ENCODE assay signal across 22 cellular contexts in the genomic region with DNA sequence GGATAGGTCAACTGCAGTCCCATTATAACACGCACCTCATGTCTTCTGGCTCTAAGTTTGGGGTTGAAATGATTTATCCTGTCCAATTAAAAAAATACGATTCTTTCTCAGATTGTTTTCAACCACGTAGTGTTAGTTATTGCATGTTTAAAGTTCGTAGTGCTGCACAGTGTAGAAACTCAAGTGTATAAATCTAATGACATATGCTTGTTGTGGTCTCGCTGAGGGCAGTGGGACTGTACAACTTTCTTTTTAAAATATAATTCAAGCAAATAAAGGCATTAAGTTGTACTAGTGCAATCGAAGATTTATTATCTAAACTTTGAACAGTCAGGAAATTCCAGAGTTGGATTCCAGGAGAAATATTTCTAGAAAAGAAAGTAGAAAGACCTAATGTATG.
DNase-seq lines count a peak whose midpoint lies in the region; FAIRE-seq and TF ChIP-seq lines count a peak whose summit lies in the region.
"Had no signal": no experiment of that assay in that cellular context is flagged by ENCODE, and none has a peak within 500 bp of the region (broad histone marks: within the 10 kb centered on the region; RNA-seq: fewer than 3 reads in every experiment).

No MANE protein-coding gene starts in this region.

- H3K27me3 ChIP-seq in mesenchymal stem cell (ENCODE audit: control insufficient read depth in 1 of 2, insufficient read depth in 1 of 2, low read length in 2 of 2): no peaks in the 10 kb centered on the region
- no peaks in the 10 kb centered on the region for H3K27me3 ChIP-seq in sigmoid colon

- no peaks in the 10 kb centered on the region for H3K36me3 Mint-ChIP-seq in T-helper 2 cell treated with Interferon-gamma antibody and Interleukin-4, amounts not matched to agents 5 μg/mL and 100 μg/mL, for 36 hours (ENCODE audit: low read depth)
- H3K36me3 Mint-ChIP-seq: CD4-positive, alpha-beta memory T cell had no signal

- no peak overlapping the region for H2BK120ac ChIP-seq in mesenchymal stem cell (ENCODE audit: low read depth, low read length)

- no peak overlapping the region for H4K8ac ChIP-seq in mesenchymal stem cell (ENCODE audit: low read length)

- no peak overlapping the region for H3K27ac Mint-ChIP-seq in T-helper 2 cell treated with Interferon-gamma antibody and Interleukin-4, amounts not matched to agents 5 μg/mL and 100 μg/mL, for 36 hours
- H3K27ac Mint-ChIP-seq: CD4-positive, alpha-beta memory T cell; HFFc6 had no signal

- no peaks in the 10 kb centered on the region for H3K4me1 Mint-ChIP-seq in T-helper 2 cell treated with Interferon-gamma antibody and Interleukin-4, amounts not matched to agents 5 μg/mL and 100 μg/mL, for 36 hours (ENCODE audit: low read depth)
- H3K4me1 Mint-ChIP-seq: CD4-positive, alpha-beta memory T cell had no signal

- no peak overlapping the region for H2AK5ac ChIP-seq in mesenchymal stem cell (ENCODE audit: low read length, severe bottlenecking)

- no peaks in the 10 kb centered on the region for H3K9me3 ChIP-seq in mesenchymal stem cell (ENCODE audit: control insufficient read depth, low read length)
- H3K9me3 ChIP-seq in sigmoid colon: no peaks in the 10 kb centered on the region
- H3K9me3 ChIP-seq: A549, HAP-1 had no signal

- no peak for TF ChIP-seq EP300 in sigmoid colon (IDR thresholded peaks at IDR 0.05)

- no peak overlapping the region for H3K23ac ChIP-seq in mesenchymal stem cell (ENCODE audit: low read length in 2 of 2)

- no peak overlapping the region for H3K4me2 ChIP-seq in mesenchymal stem cell (ENCODE audit: low read length, poor library complexity, severe bottlenecking)
- H3K4me2 ChIP-seq: A549 had no signal

- H3K4me1 ChIP-seq in mesenchymal stem cell (ENCODE audit: control insufficient read depth, insufficient read depth, low read depth, low read length) (no peaks in the 10 kb centered on the region), sigmoid colon (peaks cover 0 to 22% (median 16%) of the 10 kb centered on the region in 4 donors)
- H3K4me1 ChIP-seq: A549, HAP-1 had no signal

- 63% methylated on average over 4 of the region's 6 CpGs for WGBS in mesenchymal stem cell
- 72 to 75% methylated on average over 6 of the region's 6 CpGs for WGBS in sigmoid colon, 2 donors

- peak overlapping the region in 1 of 2 experiments; percentile 71 for H2BK12ac ChIP-seq in mesenchymal stem cell (ENCODE audit: low read length in 2 of 2)

- intact Hi-C loops in sigmoid colon (cut with DNase I): no loop called here
- intact Hi-C loops in posterior cingulate gyrus (cut with DNase I): no loop called here

- DNase-seq in mesenchymal stem cell (peak; percentile 52), sigmoid colon (no peak), D721Med (ENCODE audit: insufficient read length, low spot score) (no peak), posterior cingulate gyrus (no peak)
- DNase-seq in T-helper 2 cell treated with Interferon-gamma antibody and Interleukin-4, amounts not matched to agents 5 μg/mL and 100 μg/mL, for 36 hours (ENCODE audit: low spot score): no peak
- DNase-seq: 8988T; ACHN; AML-193; C1 segment of cervical spinal cord; Calu3; CD4-positive, alpha-beta memory T cell; COR-L47; DMS153; DND-41; GOT3; HFFc6 had no signal

- H3K14ac ChIP-seq in mesenchymal stem cell (ENCODE audit: low read length in 2 of 2): no peak overlapping the region

- no peak overlapping the region for H3K4ac ChIP-seq in mesenchymal stem cell (ENCODE audit: low read depth in 1 of 2, low read length in 2 of 2)

- H3K9me3 Mint-ChIP-seq in T-helper 2 cell treated with Interferon-gamma antibody and Interleukin-4, amounts not matched to agents 5 μg/mL and 100 μg/mL, for 36 hours: no peaks in the 10 kb centered on the region
- H3K9me3 Mint-ChIP-seq: HFFc6 had no signal

- H3K4me3 ChIP-seq in mesenchymal stem cell (ENCODE audit: insufficient read depth in 1 of 2, low read depth in 1 of 2, low read length in 2 of 2) (no peak overlapping the region), sigmoid colon (no peak overlapping the region)
- H3K4me3 ChIP-seq: A549, HAP-1 had no signal

- H4K91ac ChIP-seq in mesenchymal stem cell (ENCODE audit: low read length): no peak overlapping the region

- H3K36me3 ChIP-seq in mesenchymal stem cell (ENCODE audit: control insufficient read depth in 1 of 2, insufficient read depth in 2 of 2, low read depth in 1 of 2, low read length in 2 of 2) (no peaks in the 10 kb centered on the region), sigmoid colon (no peaks in the 10 kb centered on the region)
- H3K36me3 ChIP-seq: HAP-1 had no signal

- no peak overlapping the region for H2BK15ac ChIP-seq in mesenchymal stem cell (ENCODE audit: low read depth, poor library complexity, severe bottlenecking)

- no peak overlapping the region for H3K4me3 Mint-ChIP-seq in T-helper 2 cell treated with Interferon-gamma antibody and Interleukin-4, amounts not matched to agents 5 μg/mL and 100 μg/mL, for 36 hours
- H3K4me3 Mint-ChIP-seq: CD4-positive, alpha-beta memory T cell; HFFc6 had no signal

- TF ChIP-seq CTCF in sigmoid colon (IDR thresholded peaks at IDR 0.05): no peak
- no peak for TF ChIP-seq CTCF in D721Med (IDR thresholded peaks at IDR 0.05; ENCODE audit: insufficient read depth, missing control alignments)

- FAIRE-seq in endometrium (lab: Jason Lieb, UNC): peak; percentile 72
- FAIRE-seq in D721Med (lab: Jason Lieb, UNC): no peak
- FAIRE-seq: A549, G401.6, GM12892, H54 had no signal

- H2AFZ ChIP-seq in mesenchymal stem cell (ENCODE audit: low read depth, low read length): no peak overlapping the region

- no peak overlapping the region for H3K27ac ChIP-seq in mesenchymal stem cell (ENCODE audit: low read length, poor library complexity, severe bottlenecking)
- peak overlapping the region in 3 of 4 donors; percentile 56 to 72 (median 68) for H3K27ac ChIP-seq in sigmoid colon
- H3K27ac ChIP-seq: A549 had no signal

- no peaks in the 10 kb centered on the region for H3K79me1 ChIP-seq in mesenchymal stem cell (replicated peaks; ENCODE audit: low read length, poor library complexity, severe bottlenecking)

- no peaks in the 10 kb centered on the region for H3K27me3 Mint-ChIP-seq in T-helper 2 cell treated with Interferon-gamma antibody and Interleukin-4, amounts not matched to agents 5 μg/mL and 100 μg/mL, for 36 hours (ENCODE audit: low read depth)

- no peak for TF ChIP-seq POLR2A in sigmoid colon (IDR thresholded peaks at IDR 0.05)

- no peak overlapping the region for H2BK5ac ChIP-seq in mesenchymal stem cell (ENCODE audit: low read depth, low read length, poor library complexity, severe bottlenecking)

- H3K18ac ChIP-seq in mesenchymal stem cell (ENCODE audit: low read depth in 1 of 2, low read length in 2 of 2): peak overlapping the region in 1 of 2 experiments; percentile 34

- no peak overlapping the region for H3K9ac ChIP-seq in mesenchymal stem cell (ENCODE audit: low read length)
